16 cellular contexts compared by ENCODE assay signal in genomic region chr1:113153116-113153803, GRCh38.
DNase-seq lines count a peak whose midpoint lies in the region; ATAC-seq and TF ChIP-seq lines count a peak whose summit lies in the region.
"Had no signal": no experiment of that assay in that cellular context is flagged by ENCODE, and none has a peak within 500 bp of the region (broad histone marks: within the 10 kb centered on the region; RNA-seq: fewer than 3 reads in every experiment).

No MANE protein-coding gene starts in this region.

- H3K4me1 Mint-ChIP-seq in nephron progenitor cell = no peaks in the 10 kb centered on the region
- H3K4me1 Mint-ChIP-seq: CD4-positive, CD25-positive, alpha-beta regulatory T cell; central memory CD8-positive, alpha-beta T cell; stimulated activated memory B cell treated with anti-CD40 and anti-IgM and Interleukin-4, amounts not matched to agents 10 μg/mL and 1 μg/mL and 100 μg/mL, for 72 hours had no signal

- peak; percentile 43 for ATAC-seq in esophagus mucosa
- ATAC-seq in HG02610 (IDR thresholded peaks at IDR 0.05; ENCODE audit: unreplicated experiment) = no peak
- ATAC-seq: gastrocnemius medialis; stimulated activated memory B cell treated with anti-CD40 and anti-IgM and Interleukin-4, amounts not matched to agents 10 μg/mL and 1 μg/mL and 100 μg/mL, for 72 hours had no signal

- no peak for TF ChIP-seq POLR2A in Peyer's patch (IDR thresholded peaks at IDR 0.05)

- H3K9me3 Mint-ChIP-seq in nephron progenitor cell = peaks cover 26% of the 10 kb centered on the region
- H3K9me3 Mint-ChIP-seq: central memory CD8-positive, alpha-beta T cell had no signal

- H3K27ac Mint-ChIP-seq in nephron progenitor cell = peak overlapping the region; percentile 72
- H3K27ac Mint-ChIP-seq: CD4-positive, CD25-positive, alpha-beta regulatory T cell; H9; stimulated activated memory B cell treated with anti-CD40 and anti-IgM and Interleukin-4, amounts not matched to agents 10 μg/mL and 1 μg/mL and 100 μg/mL, for 72 hours had no signal

- H3K4me3 Mint-ChIP-seq in nephron progenitor cell = no peak overlapping the region
- H3K4me3 Mint-ChIP-seq: CD4-positive, CD25-positive, alpha-beta regulatory T cell; central memory CD8-positive, alpha-beta T cell; H9; stimulated activated memory B cell treated with anti-CD40 and anti-IgM and Interleukin-4, amounts not matched to agents 10 μg/mL and 1 μg/mL and 100 μg/mL, for 72 hours had no signal

- no peak overlapping the region for H3K27ac ChIP-seq in Peyer's patch
- H3K27ac ChIP-seq: gastrocnemius medialis, KMS-11 had no signal

- H3K4me1 ChIP-seq in Peyer's patch = no peaks in the 10 kb centered on the region
- H3K4me1 ChIP-seq: gastrocnemius medialis had no signal

- peaks cover 5% of the 10 kb centered on the region for H3K36me3 Mint-ChIP-seq in nephron progenitor cell (ENCODE audit: low read depth)
- H3K36me3 Mint-ChIP-seq: CD4-positive, CD25-positive, alpha-beta regulatory T cell; stimulated activated memory B cell treated with anti-CD40 and anti-IgM and Interleukin-4, amounts not matched to agents 10 μg/mL and 1 μg/mL and 100 μg/mL, for 72 hours had no signal

- H3K27me3 ChIP-seq in Peyer's patch = no peaks in the 10 kb centered on the region
- H3K27me3 ChIP-seq: gastrocnemius medialis had no signal

- H3K9me3 ChIP-seq in Peyer's patch = peaks cover 0 to 5% (median 0%) of the 10 kb centered on the region in 4 donors
- H3K9me3 ChIP-seq: gastrocnemius medialis had no signal

- DNase-seq in HT-29 (ENCODE audit: low spot score) (peak; percentile 84), Peyer's patch (peak in 2 of 3 donors; percentile 56 to 78), nephron progenitor cell (no peak), KG1 (lab: John Stamatoyannopoulos, UW) (no peak)
- no peak for DNase-seq in stimulated activated CD8-positive, alpha-beta memory T cell treated with anti-CD3 and anti-CD28 coated beads, Interleukin-4, amount 100 ng/mL, for 48 hours
- DNase-seq: activated CD4-positive, CD25-positive, alpha-beta regulatory T cell treated with anti-CD3 and anti-CD28 coated beads, Interleukin-2, amount 50 U/mL, for 72 hours; CD4-positive, CD25-positive, alpha-beta regulatory T cell; gastrocnemius medialis; H9; kidney glomerular epithelial cell; NCI-H2171 treated with DMSO at 0.1 percent for 48 hours had no signal

- H3K27me3 Mint-ChIP-seq in nephron progenitor cell (ENCODE audit: low read depth, poor library complexity) = no peaks in the 10 kb centered on the region
- H3K27me3 Mint-ChIP-seq: stimulated activated memory B cell treated with anti-CD40 and anti-IgM and Interleukin-4, amounts not matched to agents 10 μg/mL and 1 μg/mL and 100 μg/mL, for 72 hours had no signal

- H3K36me3 ChIP-seq in Peyer's patch = no peaks in the 10 kb centered on the region
- H3K36me3 ChIP-seq: gastrocnemius medialis had no signal

- peak in 3 of 6 experiments; percentile 16 to 32 (median 25) for TF ChIP-seq CTCF in Peyer's patch (IDR thresholded peaks at IDR 0.05)
- TF ChIP-seq CTCF in nephron progenitor cell (IDR thresholded peaks at IDR 0.05) = no peak

- no peak overlapping the region for H3K4me3 ChIP-seq in Peyer's patch
- H3K4me3 ChIP-seq: gastrocnemius medialis had no signal

Comparison
In these comparisons a context has a peak if more than half of its experiments do, and no peak if none do; other contexts are left out.
1. DNase-seq: peak in HT-29 (single experiment) and Peyer's patch (2 of 3); none in nephron progenitor cell (single experiment), stimulated activated CD8-positive, alpha-beta memory T cell treated with anti-CD3 and anti-CD28 coated beads, Interleukin-4, amount 100 ng/mL, for 48 hours (single experiment) and KG1 (single experiment).